ENCODE assay signal across 1 cellular context in genomic region chr19:49492573-49493411, GRCh38.
TF ChIP-seq lines count a peak whose summit lies in the region.

No MANE protein-coding gene starts in this region.

TF ChIP-seq in IMR-90, 13 proteins besides CTCF, POLR2A, EP300 and RAD21:
- TF ChIP-seq, protein P1, sequence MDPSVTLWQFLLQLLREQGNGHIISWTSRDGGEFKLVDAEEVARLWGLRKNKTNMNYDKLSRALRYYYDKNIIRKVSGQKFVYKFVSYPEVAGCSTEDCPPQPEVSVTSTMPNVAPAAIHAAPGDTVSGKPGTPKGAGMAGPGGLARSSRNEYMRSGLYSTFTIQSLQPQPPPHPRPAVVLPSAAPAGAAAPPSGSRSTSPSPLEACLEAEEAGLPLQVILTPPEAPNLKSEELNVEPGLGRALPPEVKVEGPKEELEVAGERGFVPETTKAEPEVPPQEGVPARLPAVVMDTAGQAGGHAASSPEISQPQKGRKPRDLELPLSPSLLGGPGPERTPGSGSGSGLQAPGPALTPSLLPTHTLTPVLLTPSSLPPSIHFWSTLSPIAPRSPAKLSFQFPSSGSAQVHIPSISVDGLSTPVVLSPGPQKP (IDR thresholded peaks at IDR 0.05; ENCODE audit: borderline replicate concordance, low read depth, low read length) = no peak
- TF ChIP-seq NFE2L2 (IDR thresholded peaks at IDR 0.05; ENCODE audit: low read depth, low read length) (no peak), RFX5 (IDR thresholded peaks at IDR 0.05; ENCODE audit: low read depth, low read length) (no peak), BHLHE40 (IDR thresholded peaks at IDR 0.05; ENCODE audit: low read depth, low read length) (no peak), RCOR1 (IDR thresholded peaks at IDR 0.05; ENCODE audit: insufficient replicate concordance, low read length) (no peak), MAZ (IDR thresholded peaks at IDR 0.05; ENCODE audit: borderline replicate concordance, low read depth, low read length) (no peak), MXI1 (IDR thresholded peaks at IDR 0.05; ENCODE audit: borderline replicate concordance, low read depth, low read length) (no peak), SMC3 (IDR thresholded peaks at IDR 0.05; ENCODE audit: low read depth, low read length) (no peak), MAFK (IDR thresholded peaks at IDR 0.05; ENCODE audit: low read depth, low read length) (no peak), USF2 (IDR thresholded peaks at IDR 0.05; ENCODE audit: low read depth, low read length) (no peak), CHD1 (IDR thresholded peaks at IDR 0.05; ENCODE audit: low read depth, low read length) (no peak), CEBPB (IDR thresholded peaks at IDR 0.05; ENCODE audit: low read depth, low read length) (no peak), FOS (IDR thresholded peaks at IDR 0.05; ENCODE audit: low read depth, low read length) (no peak)
